8 cellular contexts compared by ENCODE assay signal in genomic region chr1:51514733-51515132, GRCh38. TPM values are rescaled to one million over a fixed set of nuclear protein-coding genes. Genes with fewer than 3 reads are reported as not detected.
DNase-seq lines count a peak whose midpoint lies in the region; ATAC-seq and FAIRE-seq lines count a peak whose summit lies in the region.

No MANE protein-coding gene starts in this region.

- H3K27me3 Mint-ChIP-seq in activated T-cell treated with anti-CD3 and anti-CD28 coated beads, Interleukin-2, amount 50 U/mL, for 72 hours (ENCODE audit: low read depth): no peaks in the 10 kb centered on the region
- H3K27me3 Mint-ChIP-seq in T-helper 17 cell: no peaks in the 10 kb centered on the region

- H3K4me3 Mint-ChIP-seq in activated T-cell treated with anti-CD3 and anti-CD28 coated beads, Interleukin-2, amount 50 U/mL, for 72 hours: peak overlapping the region; percentile 53 to 87
- H3K4me3 Mint-ChIP-seq in T-helper 17 cell: peak overlapping the region; percentile 63

- H3K36me3 Mint-ChIP-seq in activated T-cell treated with anti-CD3 and anti-CD28 coated beads, Interleukin-2, amount 50 U/mL, for 72 hours (ENCODE audit: insufficient read depth in 2 of 2): peaks cover 7 to 8% of the 10 kb centered on the region in 2 donors
- H3K36me3 Mint-ChIP-seq in T-helper 17 cell (ENCODE audit: low read depth): peaks cover 8% of the 10 kb centered on the region

- no peaks in the 10 kb centered on the region for H3K9me3 ChIP-seq in T-helper 17 cell (ENCODE audit: control insufficient read depth, low read length, poor library complexity, severe bottlenecking)

- DNase-seq in activated T-cell treated with anti-CD3 and anti-CD28 coated beads, Interleukin-2, amount 50 U/mL, for 72 hours: no peak
- DNase-seq in activated T-cell treated with anti-CD3 and anti-CD28 coated beads, Interleukin-2, amount 50 U/mL, for 1 hour: no peak
- DNase-seq in T-helper 17 cell: no peak
- DNase-seq in T-helper 1 cell: no peak
- no peak for DNase-seq in NCI-H526 (lab: John Stamatoyannopoulos, UW)
- DNase-seq in 8988T: no peak

- no peaks in the 10 kb centered on the region for H3K9me3 Mint-ChIP-seq in activated T-cell treated with anti-CD3 and anti-CD28 coated beads, Interleukin-2, amount 50 U/mL, for 72 hours

- H3K27ac ChIP-seq in temporal lobe (ENCODE audit: low read depth, low read length): peak overlapping the region; percentile 56

- no peak for ATAC-seq in activated T-cell treated with anti-CD3 and anti-CD28 coated beads, Interleukin-2, amount 50 U/mL, for 72 hours (replicated peaks in 1 of 2)
- ATAC-seq in T-helper 17 cell: no peak

- peak; percentile 92 for FAIRE-seq in islet of Langerhans (lab: Jason Lieb, UNC)

- H3K27ac Mint-ChIP-seq in activated T-cell treated with anti-CD3 and anti-CD28 coated beads, Interleukin-2, amount 50 U/mL, for 72 hours: peak overlapping the region; percentile 92
- peak overlapping the region; percentile 98 for H3K27ac Mint-ChIP-seq in T-helper 17 cell

- H3K4me1 Mint-ChIP-seq in activated T-cell treated with anti-CD3 and anti-CD28 coated beads, Interleukin-2, amount 50 U/mL, for 72 hours (ENCODE audit: low read depth): peaks cover 71% of the 10 kb centered on the region
- H3K4me1 Mint-ChIP-seq in T-helper 17 cell: peaks cover 49% of the 10 kb centered on the region

RNA-seq across cellular contexts. Expression of gene EPS15, which starts 4.3 kb away (rescaled TPM):
- total RNA-seq in activated T-cell treated with anti-CD3 and anti-CD28 coated beads, Interleukin-2, amount 50 U/mL, for 72 hours: 10 to 100 TPM; 78.0 to 84.0 TPM
- total RNA-seq in T-helper 17 cell (10 to 100 TPM; 88.2 to 98.8 TPM), temporal lobe (152 TPM)
